Comparison of ENCODE assay signal across 8 cellular contexts in genomic region chr6:56742122-56742791, GRCh38.
A peak's percentile ranks its signal among the peaks of the same experiment; 100 is the strongest.
DNase-seq lines count a peak whose midpoint lies in the region; ATAC-seq and TF ChIP-seq lines count a peak whose summit lies in the region.

No MANE protein-coding gene starts in this region.

- peak overlapping the region; percentile 51 for H3K4me3 ChIP-seq in fibroblast of the aortic adventitia (ENCODE audit: low read depth, low read length)

- POLR2A ChIA-PET in HEK293T (lab: Yijun Ruan, JAX), result no interaction called here

- peak; percentile 56 for ATAC-seq in GM19455 (IDR thresholded peaks at IDR 0.05; ENCODE audit: unreplicated experiment)
- peak; percentile 66 for ATAC-seq in HG03457 (IDR thresholded peaks at IDR 0.05; ENCODE audit: unreplicated experiment)
- no peak for ATAC-seq in HG03135 (IDR thresholded peaks at IDR 0.05; ENCODE audit: unreplicated experiment)

- CTCF ChIA-PET in HEK293T (lab: Yijun Ruan, JAX), result interaction anchor here (0.6 to 1.0 kb wide), 2 partner anchors 18 to 25 kb away, joined by 3 to 4 read pairs; no protein-coding TSS in a partner anchor

- DNase-seq in fibroblast of the aortic adventitia (ENCODE audit: low read depth) (peak; percentile 34), superior temporal gyrus (ENCODE audit: extremely low spot score) (peak; percentile 58), 8988T (no peak), HEK293T (ENCODE audit: extremely low spot score) (no peak), cerebellar cortex (ENCODE audit: low spot score) (no peak)

- no peak for TF ChIP-seq CTCF in fibroblast of the aortic adventitia (IDR thresholded peaks at IDR 0.05; ENCODE audit: insufficient read depth, low read length)

TF ChIP-seq in HEK293T, 16 proteins besides CTCF, POLR2A, EP300 and RAD21:
- TF ChIP-seq HDGF (IDR thresholded peaks at IDR 0.05; ENCODE audit: borderline replicate concordance) (no peak), FOXM1 (IDR thresholded peaks at IDR 0.05; ENCODE audit: borderline replicate concordance) (no peak), ELF4 (IDR thresholded peaks at IDR 0.05) (no peak), CTBP1 (IDR thresholded peaks at IDR 0.05; ENCODE audit: borderline replicate concordance) (no peak), L3MBTL2 (conservative IDR thresholded peaks at IDR 0.05) (no peak), NFRKB (IDR thresholded peaks at IDR 0.05) (no peak), LEF1 (IDR thresholded peaks at IDR 0.05; ENCODE audit: borderline replicate concordance) (no peak), PKNOX1 (IDR thresholded peaks at IDR 0.05) (no peak), BHLHE40 (IDR thresholded peaks at IDR 0.05; ENCODE audit: borderline replicate concordance) (no peak), ZNF384 (IDR thresholded peaks at IDR 0.05) (no peak), SP1 (IDR thresholded peaks at IDR 0.05) (no peak), FOXK2 (IDR thresholded peaks at IDR 0.05) (no peak), SUZ12 (IDR thresholded peaks at IDR 0.05) (no peak), TARDBP (IDR thresholded peaks at IDR 0.05) (no peak), ARNT (IDR thresholded peaks at IDR 0.05) (no peak), FOXA1 (IDR thresholded peaks at IDR 0.05) (no peak)

Comparison
In these comparisons a context has a peak if more than half of its experiments do, and no peak if none do; other contexts are left out.
1. DNase-seq: peak in fibroblast of the aortic adventitia (single experiment) and superior temporal gyrus (single experiment); none in 8988T (single experiment), HEK293T (single experiment) and cerebellar cortex (single experiment).